8 cellular contexts compared by ENCODE assay signal in genomic region chr11:85665756-85666155, GRCh38. TPM values are rescaled to one million over a fixed set of nuclear protein-coding genes. Genes with fewer than 3 reads are reported as not detected.
DNase-seq lines count a peak whose midpoint lies in the region; ATAC-seq, FAIRE-seq and TF ChIP-seq lines count a peak whose summit lies in the region.

No MANE protein-coding gene starts in this region.

- no peak overlapping the region for H3K4me3 ChIP-seq in A549
- peak overlapping the region; percentile 96; the same call in 1 of the 2 replicates for H3K4me3 ChIP-seq in HUES48 (ENCODE audit: low read depth, low read length)
- peak overlapping the region; percentile 91 to 96 for H3K4me3 ChIP-seq in muscle layer of duodenum (ENCODE audit: low read depth in 1 of 2, low read length in 2 of 2)

- CTCF ChIA-PET in A549 (lab: Yijun Ruan, JAX) = interaction anchor here (2.8 kb wide), 1 partner anchor 15 kb away, joined by 11 read pairs; no protein-coding TSS in a partner anchor

- in situ Hi-C loops in ACHN (cut with HindIII; ENCODE audit: low pct_ligation_motif_present, low pct_unique_long_range_greater_than_20kb, low sequenced_read_pairs) = no loop called here

- H3K27ac ChIP-seq in A549 (peak overlapping the region; percentile 95 to 96), HUES48 (ENCODE audit: low read depth, low read length) (peak overlapping the region; percentile 98), muscle layer of duodenum (ENCODE audit: low read length) (no peak overlapping the region)

- H3K9me3 ChIP-seq in A549 = no peaks in the 10 kb centered on the region
- H3K9me3 ChIP-seq in HUES48 (ENCODE audit: control insufficient read depth, insufficient read depth, low read length) = no peaks in the 10 kb centered on the region
- H3K9me3 ChIP-seq in muscle layer of duodenum (ENCODE audit: control insufficient read depth in 1 of 2, low read length in 2 of 2) = no peaks in the 10 kb centered on the region

- POLR2A ChIA-PET in A549 (lab: Yijun Ruan, JAX) = interaction anchor here (3.7 kb wide), 1 partner anchor 18 kb away, joined by 37 read pairs; the partner anchor contains the start of gene TMEM126A

- no peak for TF ChIP-seq POLR2A in A549 (IDR thresholded peaks at IDR 0.05; ENCODE audit: low read length)

- TF ChIP-seq EP300 in A549 (IDR thresholded peaks at IDR 0.05) = no peak

- H3K27me3 ChIP-seq in HUES48 (ENCODE audit: control insufficient read depth, insufficient read depth, low read length) = no peaks in the 10 kb centered on the region
- no peaks in the 10 kb centered on the region for H3K27me3 ChIP-seq in muscle layer of duodenum (ENCODE audit: low read depth, low read length)

- H3K4me1 ChIP-seq in A549 = peaks cover 18% of the 10 kb centered on the region
- peaks cover 17% of the 10 kb centered on the region for H3K4me1 ChIP-seq in HUES48 (ENCODE audit: control insufficient read depth, insufficient read depth, low read length)
- peaks cover 0 to 20% of the 10 kb centered on the region in 2 donors for H3K4me1 ChIP-seq in muscle layer of duodenum (ENCODE audit: control insufficient read depth in 1 of 2, insufficient read depth in 2 of 2, low read length in 2 of 2)

- peak; percentile 13 for FAIRE-seq in A549 (lab: Jason Lieb, UNC)

- peak overlapping the region; percentile 93; the same call in 1 of the 2 replicates for H3K9ac ChIP-seq in HUES48 (ENCODE audit: low read depth, low read length)

- TF ChIP-seq RAD21 in A549 (conservative IDR thresholded peaks at IDR 0.05 in 1 of 2, IDR thresholded peaks at IDR 0.05 in 1 of 2) = no peak

- no peak for ATAC-seq in A549

- no peak for TF ChIP-seq CTCF in A549 (IDR thresholded peaks at IDR 0.05)

- no peak for DNase-seq in A549 (ENCODE audit: low read depth in 1 of 2, low spot score in 1 of 2)
- peak; percentile 58 for DNase-seq in astrocyte of the hippocampus (ENCODE audit: low read depth, low spot score)
- DNase-seq in COR-L47 (lab: John Stamatoyannopoulos, UW) = no peak
- DNase-seq in GM19240 (ENCODE audit: insufficient read length, low spot score) = no peak
- no peak for DNase-seq in stimulated activated CD4-positive, alpha-beta T cell treated with anti-CD3 and anti-CD28 coated beads, Interleukin-2, amount 100 ng/mL, for 24 hours
- DNase-seq in ACHN = no peak

- WGBS in A549 (ENCODE audit: missing lambda C conversion rate) = 72% methylated on average over 5 of the region's 5 CpGs

- H3K36me3 ChIP-seq in HUES48 (ENCODE audit: control insufficient read depth, insufficient read depth, low read length) (peaks cover 26% of the 10 kb centered on the region), muscle layer of duodenum (ENCODE audit: control insufficient read depth in 1 of 2, insufficient read depth in 2 of 2, low read length in 2 of 2) (peaks cover 3 to 10% of the 10 kb centered on the region in 2 donors)

- H3K4me2 ChIP-seq in A549 = peak overlapping the region; percentile 94

TF ChIP-seq in A549, 52 proteins besides CTCF, POLR2A, EP300 and RAD21:
- TF ChIP-seq HOXB5 (CRISPR knock-in tag; IDR thresholded peaks at IDR 0.05) (no peak), HOXB13 (CRISPR knock-in tag; IDR thresholded peaks at IDR 0.05; ENCODE audit: low read depth) (no peak), USF2 (IDR thresholded peaks at IDR 0.05) (no peak), SREBF2 (IDR thresholded peaks at IDR 0.05) (no peak), EHF (CRISPR knock-in tag; IDR thresholded peaks at IDR 0.05) (no peak), HEYL (CRISPR knock-in tag; IDR thresholded peaks at IDR 0.05) (no peak), RFX5 (IDR thresholded peaks at IDR 0.05) (no peak), MAFK (IDR thresholded peaks at IDR 0.05; ENCODE audit: partially characterized antibody) (no peak), PHF8 (IDR thresholded peaks at IDR 0.05; ENCODE audit: borderline replicate concordance, low read depth) (no peak)
- TF ChIP-seq, protein P1, sequence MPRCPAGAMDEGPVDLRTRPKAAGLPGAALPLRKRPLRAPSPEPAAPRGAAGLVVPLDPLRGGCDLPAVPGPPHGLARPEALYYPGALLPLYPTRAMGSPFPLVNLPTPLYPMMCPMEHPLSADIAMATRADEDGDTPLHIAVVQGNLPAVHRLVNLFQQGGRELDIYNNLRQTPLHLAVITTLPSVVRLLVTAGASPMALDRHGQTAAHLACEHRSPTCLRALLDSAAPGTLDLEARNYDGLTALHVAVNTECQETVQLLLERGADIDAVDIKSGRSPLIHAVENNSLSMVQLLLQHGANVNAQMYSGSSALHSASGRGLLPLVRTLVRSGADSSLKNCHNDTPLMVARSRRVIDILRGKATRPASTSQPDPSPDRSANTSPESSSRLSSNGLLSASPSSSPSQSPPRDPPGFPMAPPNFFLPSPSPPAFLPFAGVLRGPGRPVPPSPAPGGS (IDR thresholded peaks at IDR 0.05) = no peak
- TF ChIP-seq, protein P2, sequence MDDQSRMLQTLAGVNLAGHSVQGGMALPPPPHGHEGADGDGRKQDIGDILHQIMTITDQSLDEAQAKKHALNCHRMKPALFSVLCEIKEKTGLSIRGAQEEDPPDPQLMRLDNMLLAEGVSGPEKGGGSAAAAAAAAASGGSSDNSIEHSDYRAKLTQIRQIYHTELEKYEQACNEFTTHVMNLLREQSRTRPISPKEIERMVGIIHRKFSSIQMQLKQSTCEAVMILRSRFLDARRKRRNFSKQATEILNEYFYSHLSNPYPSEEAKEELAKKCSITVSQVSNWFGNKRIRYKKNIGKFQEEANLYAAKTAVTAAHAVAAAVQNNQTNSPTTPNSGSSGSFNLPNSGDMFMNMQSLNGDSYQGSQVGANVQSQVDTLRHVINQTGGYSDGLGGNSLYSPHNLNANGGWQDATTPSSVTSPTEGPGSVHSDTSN (IDR thresholded peaks at IDR 0.05) = no peak

RNA-seq across cellular contexts. Expression of gene CREBZF, which starts 0.8 kb away (rescaled TPM):
- polyA plus RNA-seq in A549 (2011; rRNA removed) = 58.5 and 61.8 TPM in 2 replicates
- 30.7 and 32.7 TPM in 2 replicates for polyA plus RNA-seq in A549 (2012; cell fraction: cytosol; rRNA removed)
- polyA plus RNA-seq in A549 (2012; cell fraction: nucleus; rRNA removed) = 99.6 and 113 TPM in 2 replicates
- 48.2 to 58.6 TPM (median 57.8 TPM) in 3 replicates for polyA plus RNA-seq in A549 (2017; fragmentation: RNase III; extraction: RNeasy Plus Mini Kit Qiagen cat#74134 plus additional on column Dnase treatment)
- 29.4 and 31.3 TPM in 2 replicates for polyA minus RNA-seq in A549 (2011; rRNA and poly(A)+ RNA removed)

RNA-seq across cellular contexts. Expression of gene TMEM126A, which starts 18.0 kb away (rescaled TPM):
- 101 and 123 TPM in 2 replicates for polyA plus RNA-seq in A549 (2011; rRNA removed)
- 34.9 and 41.4 TPM in 2 replicates for polyA plus RNA-seq in A549 (2012; cell fraction: cytosol; rRNA removed)
- polyA plus RNA-seq in A549 (2012; cell fraction: nucleus; rRNA removed) = 7.9 and 9.4 TPM in 2 replicates
- polyA plus RNA-seq in A549 (2017; fragmentation: RNase III; extraction: RNeasy Plus Mini Kit Qiagen cat#74134 plus additional on column Dnase treatment) = 74.9 to 79.4 TPM (median 76.2 TPM) in 3 replicates
- 9.0 and 11.4 TPM in 2 replicates for polyA minus RNA-seq in A549 (2011; rRNA and poly(A)+ RNA removed)

RNA-seq across cellular contexts. Expression of gene CCDC89, which starts 20.2 kb away (rescaled TPM):
- 0.05 and 0.07 TPM in 2 replicates for polyA plus RNA-seq in A549 (2011; rRNA removed)
- polyA plus RNA-seq in A549 (2012; cell fraction: cytosol; rRNA removed) = 0.03 TPM in 2 replicates
- 0.09 and 0.13 TPM in 2 replicates for polyA plus RNA-seq in A549 (2012; cell fraction: nucleus; rRNA removed)
- polyA plus RNA-seq in A549 (2017; fragmentation: RNase III; extraction: RNeasy Plus Mini Kit Qiagen cat#74134 plus additional on column Dnase treatment) = not detected in 3 replicates
- 0.29 and 0.33 TPM in 2 replicates for polyA minus RNA-seq in A549 (2011; rRNA and poly(A)+ RNA removed)

RNA-seq across cellular contexts. Expression of gene TMEM126B, which starts 37.4 kb away (rescaled TPM):
- polyA plus RNA-seq in A549 (2011; rRNA removed) = 88.9 and 114 TPM in 2 replicates
- polyA plus RNA-seq in A549 (2012; cell fraction: cytosol; rRNA removed) = 27.6 and 30.6 TPM in 2 replicates
- 10.0 and 25.9 TPM in 2 replicates for polyA plus RNA-seq in A549 (2012; cell fraction: nucleus; rRNA removed)
- polyA plus RNA-seq in A549 (2017; fragmentation: RNase III; extraction: RNeasy Plus Mini Kit Qiagen cat#74134 plus additional on column Dnase treatment) = 70.6 to 82.4 TPM (median 75.0 TPM) in 3 replicates
- polyA minus RNA-seq in A549 (2011; rRNA and poly(A)+ RNA removed) = 10.7 and 15.5 TPM in 2 replicates

RNA-seq across cellular contexts. Expression of gene DLG2, which starts 38.6 kb away (rescaled TPM):
- polyA plus RNA-seq in A549 (2011; rRNA removed) (0.66 and 0.79 TPM in 2 replicates), A549 (2017; fragmentation: RNase III; extraction: RNeasy Plus Mini Kit Qiagen cat#74134 plus additional on column Dnase treatment) (0.26 to 0.40 TPM (median 0.31 TPM) in 3 replicates)
- polyA plus RNA-seq in A549 (2012; cell fraction: cytosol; rRNA removed) = 0.12 and 0.19 TPM in 2 replicates
- polyA plus RNA-seq in A549 (2012; cell fraction: nucleus; rRNA removed) = 0.11 and 0.13 TPM in 2 replicates
- 0.73 and 0.99 TPM in 2 replicates for polyA minus RNA-seq in A549 (2011; rRNA and poly(A)+ RNA removed)
